Comparison of ENCODE assay signal across 6 cellular contexts in the genomic region with DNA sequence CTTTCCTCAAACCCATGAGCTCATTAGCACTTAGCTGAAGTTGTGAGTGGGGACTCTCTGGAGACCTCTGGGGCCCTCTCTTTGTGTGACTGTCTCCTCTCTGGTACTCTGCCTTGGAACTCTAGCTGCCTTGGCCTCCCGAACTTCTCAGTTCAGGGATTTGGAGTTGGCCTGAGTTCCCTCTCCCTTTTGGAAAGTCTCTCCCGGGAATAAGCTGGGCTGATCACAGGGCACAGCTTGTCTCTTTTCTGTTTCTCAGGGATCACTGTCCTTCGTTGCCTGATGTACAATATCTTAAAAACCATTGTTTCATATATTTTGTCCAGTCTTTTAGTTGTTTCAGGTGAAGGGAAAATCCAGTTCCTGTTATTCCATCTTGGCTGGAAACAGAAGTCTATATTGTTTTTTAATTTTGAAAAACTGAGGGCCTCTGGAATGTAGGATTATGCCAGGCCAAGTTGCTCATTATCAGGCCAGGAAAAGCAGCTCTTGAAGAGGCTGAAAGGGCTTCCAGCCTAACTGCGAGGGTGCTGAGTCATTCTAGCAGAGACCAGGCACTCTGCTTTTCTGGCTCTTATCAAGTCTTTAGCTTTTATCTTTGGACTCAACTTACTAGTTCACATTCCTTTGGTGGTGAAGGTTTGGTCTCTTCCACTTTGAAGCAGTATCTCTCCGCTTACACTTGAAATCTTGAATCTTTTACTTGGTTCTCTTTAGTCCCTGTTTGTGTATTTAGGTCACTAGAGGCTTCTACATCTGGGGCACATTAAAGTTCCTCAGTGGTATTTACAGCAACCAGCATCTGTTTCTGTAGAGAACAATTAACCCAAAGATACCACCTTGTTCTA. TPM values are rescaled to one million over a fixed set of nuclear protein-coding genes. Genes with fewer than 3 reads are reported as not detected.
DNase-seq lines count a peak whose midpoint lies in the region.

No MANE protein-coding gene starts in this region.

- in situ Hi-C loops in SK-MEL-5 (cut with HindIII; ENCODE audit: low pct_unique_long_range_greater_than_20kb, low sequenced_read_pairs), result no loop called here

- DNase-seq in GDM1 (lab: John Stamatoyannopoulos, UW), result peak; percentile 25
- DNase-seq in SK-MEL-5 (ENCODE audit: low read depth, low spot score), result peak; percentile 28
- peak; percentile 74 for DNase-seq in kidney tubule cell (ENCODE audit: low spot score)
- DNase-seq in cerebellum (ENCODE audit: low spot score), result no peak
- no peak for DNase-seq in NOMO-1 treated with DMSO at 0.1 percent for 48 hours (lab: John Stamatoyannopoulos, UW; ENCODE audit: unreplicated experiment)
- no peak for DNase-seq in GF-D8 (lab: John Stamatoyannopoulos, UW)

RNA-seq across cellular contexts. Expression of gene RGS3, which starts 8.4 kb away (rescaled TPM):
- 23.3 and 25.0 TPM in 2 replicates for total RNA-seq in SK-MEL-5 (2014; rRNA removed; shearing (Covaris generic))
- 15.8 and 18.0 TPM in 2 replicates for polyA plus RNA-seq in SK-MEL-5 (2015; cell fraction: cytosol; rRNA removed)
- polyA plus RNA-seq in SK-MEL-5 (2015; cell fraction: nucleus; rRNA removed), result 8.0 and 10.5 TPM in 2 replicates
- total RNA-seq in cerebellum, result 20.6 TPM

RNA-seq across cellular contexts. Expression of gene C9orf43, which starts 44.6 kb away (rescaled TPM):
- 1.1 and 1.4 TPM in 2 replicates for total RNA-seq in SK-MEL-5 (2014; rRNA removed; shearing (Covaris generic))
- polyA plus RNA-seq in SK-MEL-5 (2015; cell fraction: cytosol; rRNA removed), result 1.2 and 1.4 TPM in 2 replicates
- polyA plus RNA-seq in SK-MEL-5 (2015; cell fraction: nucleus; rRNA removed), result 2.3 and 3.2 TPM in 2 replicates
- total RNA-seq in cerebellum, result 0.73 TPM

RNA-seq across cellular contexts. Expression of gene POLE3, which starts 44.7 kb away (rescaled TPM):
- total RNA-seq in SK-MEL-5 (2014; rRNA removed; shearing (Covaris generic)), result 73.8 and 78.2 TPM in 2 replicates
- polyA plus RNA-seq in SK-MEL-5 (2015; cell fraction: cytosol; rRNA removed), result 66.4 and 67.9 TPM in 2 replicates
- 61.6 and 67.8 TPM in 2 replicates for polyA plus RNA-seq in SK-MEL-5 (2015; cell fraction: nucleus; rRNA removed)
- 28.4 TPM for total RNA-seq in cerebellum

RNA-seq across cellular contexts. Expression of gene ALAD, which starts 54.1 kb away (rescaled TPM):
- 17.7 and 18.5 TPM in 2 replicates for total RNA-seq in SK-MEL-5 (2014; rRNA removed; shearing (Covaris generic))
- 26.3 and 35.5 TPM in 2 replicates for polyA plus RNA-seq in SK-MEL-5 (2015; cell fraction: cytosol; rRNA removed)
- 51.0 and 53.0 TPM in 2 replicates for polyA plus RNA-seq in SK-MEL-5 (2015; cell fraction: nucleus; rRNA removed)
- total RNA-seq in cerebellum, result 17.1 TPM

Comparison
In these comparisons a context has a peak if more than half of its experiments do, and no peak if none do; other contexts are left out.
1. DNase-seq: peak in GDM1 (single experiment), SK-MEL-5 (single experiment) and kidney tubule cell (single experiment); none in cerebellum (single experiment), NOMO-1 treated with DMSO at 0.1 percent for 48 hours (single experiment) and GF-D8 (single experiment).